Comparison of ENCODE assay signal across 8 cellular contexts in the genomic region with DNA sequence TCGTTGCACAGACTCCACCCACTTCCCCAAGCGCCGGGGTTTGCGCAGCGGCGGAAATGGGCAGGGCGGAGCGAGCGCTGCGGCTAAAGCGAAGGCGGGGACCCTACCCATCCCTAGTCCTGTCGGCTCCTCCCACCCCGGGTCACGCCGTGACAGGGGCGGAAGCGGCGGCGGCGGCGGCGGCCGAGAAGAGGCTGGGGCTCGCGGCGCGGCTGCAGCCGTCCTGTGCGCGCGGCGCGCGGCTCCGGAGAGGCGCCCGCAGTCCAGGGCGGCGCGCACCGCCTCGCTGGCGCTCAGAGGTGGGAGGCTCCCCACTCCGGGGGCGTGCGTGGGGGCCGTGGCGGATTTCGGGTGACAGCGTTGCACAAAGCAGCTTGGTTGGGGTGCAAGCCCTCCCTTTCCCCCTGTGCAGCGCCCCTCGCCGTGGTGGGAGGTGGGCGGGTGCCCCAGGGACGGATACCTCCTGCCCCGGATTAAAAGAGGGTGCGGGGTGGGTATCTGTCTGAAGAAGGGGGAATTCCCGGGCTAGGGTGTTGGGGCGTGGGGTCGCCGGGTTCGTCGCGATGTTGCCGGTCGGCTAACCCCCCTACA. TPM values are rescaled to one million over a fixed set of nuclear protein-coding genes. Genes with fewer than 3 reads are reported as not detected.
DNase-seq lines count a peak whose midpoint lies in the region; ATAC-seq and TF ChIP-seq lines count a peak whose summit lies in the region.

A gene with protein sequence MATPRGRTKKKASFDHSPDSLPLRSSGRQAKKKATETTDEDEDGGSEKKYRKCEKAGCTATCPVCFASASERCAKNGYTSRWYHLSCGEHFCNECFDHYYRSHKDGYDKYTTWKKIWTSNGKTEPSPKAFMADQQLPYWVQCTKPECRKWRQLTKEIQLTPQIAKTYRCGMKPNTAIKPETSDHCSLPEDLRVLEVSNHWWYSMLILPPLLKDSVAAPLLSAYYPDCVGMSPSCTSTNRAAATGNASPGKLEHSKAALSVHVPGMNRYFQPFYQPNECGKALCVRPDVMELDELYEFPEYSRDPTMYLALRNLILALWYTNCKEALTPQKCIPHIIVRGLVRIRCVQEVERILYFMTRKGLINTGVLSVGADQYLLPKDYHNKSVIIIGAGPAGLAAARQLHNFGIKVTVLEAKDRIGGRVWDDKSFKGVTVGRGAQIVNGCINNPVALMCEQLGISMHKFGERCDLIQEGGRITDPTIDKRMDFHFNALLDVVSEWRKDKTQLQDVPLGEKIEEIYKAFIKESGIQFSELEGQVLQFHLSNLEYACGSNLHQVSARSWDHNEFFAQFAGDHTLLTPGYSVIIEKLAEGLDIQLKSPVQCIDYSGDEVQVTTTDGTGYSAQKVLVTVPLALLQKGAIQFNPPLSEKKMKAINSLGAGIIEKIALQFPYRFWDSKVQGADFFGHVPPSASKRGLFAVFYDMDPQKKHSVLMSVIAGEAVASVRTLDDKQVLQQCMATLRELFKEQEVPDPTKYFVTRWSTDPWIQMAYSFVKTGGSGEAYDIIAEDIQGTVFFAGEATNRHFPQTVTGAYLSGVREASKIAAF (plus strand): TSS at position 150 of the 591 bp plus-strand sequence. CDS start 4,474 bp downstream, outside the sequence.

- H3K4me1 Mint-ChIP-seq in activated CD4-positive, alpha-beta T cell treated with anti-CD3 and anti-CD28 coated beads, Interleukin-2, amount 10 ng/mL, durations not matched to agents 7 days and 5 days: peaks cover 27% of the 10 kb centered on the region

- DNase-seq in Ammon's horn (ENCODE audit: low spot score) (peak; percentile 99), NCI-H510A (lab: John Stamatoyannopoulos, UW) (peak; percentile 93), dermis microvascular lymphatic vessel endothelial cell (ENCODE audit: low read depth in 2 of 2) (peak; percentile 94 to 98), right lobe of liver (peak in 1 of 3 donors; percentile 99)
- peak; percentile 98 for DNase-seq in activated CD4-positive, alpha-beta T cell treated with anti-CD3 and anti-CD28 coated beads, Interleukin-2, amount 10 ng/mL, durations not matched to agents 7 days and 5 days
- peak; percentile 98 for DNase-seq in stimulated activated CD4-positive, alpha-beta T cell treated with anti-CD3 and anti-CD28 coated beads, Interleukin-4, amount 100 ng/mL, for 24 hours

- ATAC-seq in GM19035 (IDR thresholded peaks at IDR 0.05; ENCODE audit: unreplicated experiment) (peak; percentile 91), HG03342 (IDR thresholded peaks at IDR 0.05; ENCODE audit: unreplicated experiment) (peak; percentile 87), right lobe of liver (peak; percentile 87 to 97 (median 90))

- POLR2A ChIA-PET in activated CD4-positive, alpha-beta T cell treated with anti-CD3 and anti-CD28 coated beads, Interleukin-2, amount 10 ng/mL, durations not matched to agents 7 days and 5 days (lab: Charles Lee): interaction anchor here (0.6 kb wide), 1 partner anchor 346 kb away, joined by 4 read pairs; no protein-coding TSS in a partner anchor

- peak; percentile 86 for TF ChIP-seq POLR2A in right lobe of liver (IDR thresholded peaks at IDR 0.05)

- peaks cover 8% of the 10 kb centered on the region for H3K36me3 Mint-ChIP-seq in activated CD4-positive, alpha-beta T cell treated with anti-CD3 and anti-CD28 coated beads, Interleukin-2, amount 10 ng/mL, durations not matched to agents 7 days and 5 days (ENCODE audit: low read depth)

- H3K4me1 ChIP-seq in right lobe of liver: peaks cover 0 to 9% (median 0%) of the 10 kb centered on the region in 4 donors

- H3K36me3 ChIP-seq in right lobe of liver: no peaks in the 10 kb centered on the region

- peak within 1 kb of the TSS; percentile 76 to 90 (median 87) for H3K27ac ChIP-seq in right lobe of liver

- H3K27me3 ChIP-seq in right lobe of liver: no peaks in the 10 kb centered on the region

- H3K4me3 ChIP-seq in right lobe of liver: peak within 1 kb of the TSS; percentile 80 to 97 (median 91)

- intact Hi-C loops in right lobe of liver (cut with DNase I): no loop called here

- no peaks in the 10 kb centered on the region for H3K27me3 Mint-ChIP-seq in activated CD4-positive, alpha-beta T cell treated with anti-CD3 and anti-CD28 coated beads, Interleukin-2, amount 10 ng/mL, durations not matched to agents 7 days and 5 days

- peak in 1 of 4 donors; percentile 10 for TF ChIP-seq CTCF in right lobe of liver (IDR thresholded peaks at IDR 0.05)

- no peaks in the 10 kb centered on the region for H3K9me3 Mint-ChIP-seq in activated CD4-positive, alpha-beta T cell treated with anti-CD3 and anti-CD28 coated beads, Interleukin-2, amount 10 ng/mL, durations not matched to agents 7 days and 5 days

- WGBS in right lobe of liver (ENCODE audit: insufficient coverage, low coverage, low lambda C conversion rate, missing lambda C conversion rate): under 1% methylated on average over 24 of the region's 67 CpGs

- H3K27ac Mint-ChIP-seq in activated CD4-positive, alpha-beta T cell treated with anti-CD3 and anti-CD28 coated beads, Interleukin-2, amount 10 ng/mL, durations not matched to agents 7 days and 5 days: peak within 1 kb of the TSS; percentile 96

- H3K9me3 ChIP-seq in right lobe of liver: no peaks in the 10 kb centered on the region

- peak within 1 kb of the TSS; percentile 98 for H3K4me3 Mint-ChIP-seq in activated CD4-positive, alpha-beta T cell treated with anti-CD3 and anti-CD28 coated beads, Interleukin-2, amount 10 ng/mL, durations not matched to agents 7 days and 5 days

- CTCF ChIA-PET in activated CD4-positive, alpha-beta T cell treated with anti-CD3 and anti-CD28 coated beads, Interleukin-2, amount 10 ng/mL, durations not matched to agents 7 days and 5 days (lab: Charles Lee): interaction anchor here (1.0 to 1.3 kb wide), 2 partner anchors 522 to 1741 kb away, joined by 3 read pairs; no protein-coding TSS in a partner anchor

RNA-seq across cellular contexts. Expression of the gene that starts here (rescaled TPM):
- 10 to 100 TPM in 1 of 2 experiments, 1 to 10 TPM in 1; 8.9 to 10.5 TPM for total RNA-seq in activated CD4-positive, alpha-beta T cell treated with anti-CD3 and anti-CD28 coated beads, Interleukin-2, amount 10 ng/mL, durations not matched to agents 7 days and 5 days
- 5.9 and 6.3 TPM in 2 replicates for total RNA-seq in dermis microvascular lymphatic vessel endothelial cell
- 10 to 100 TPM in 2 of 6 experiments, 1 to 10 TPM in 4; 5.0 to 12.1 (median 9.3) TPM for total RNA-seq in right lobe of liver
